In genomic region chr3:169478566-169479313, GRCh38 we compare ENCODE assay signal across 23 cellular contexts.
A peak's percentile ranks its signal among the peaks of the same experiment; 100 is the strongest.
DNase-seq lines count a peak whose midpoint lies in the region; ATAC-seq and TF ChIP-seq lines count a peak whose summit lies in the region.
"Had no signal": no experiment of that assay in that cellular context is flagged by ENCODE, and none has a peak within 500 bp of the region (broad histone marks: within the 10 kb centered on the region; RNA-seq: fewer than 3 reads in every experiment).

No MANE protein-coding gene starts in this region.

- intact Hi-C loops in activated CD8-positive, alpha-beta T cell treated with anti-CD3 and anti-CD28 coated beads for 36 hours (cut with micrococcal nuclease), result no loop called here

- H3K4me3 Mint-ChIP-seq in activated CD8-positive, alpha-beta T cell treated with anti-CD3 and anti-CD28 coated beads for 36 hours, result no peak overlapping the region
- H3K4me3 Mint-ChIP-seq: CD4-positive, alpha-beta memory T cell; mesothelial cell of epicardium; nephron had no signal

- no peaks in the 10 kb centered on the region for H3K36me3 Mint-ChIP-seq in activated CD8-positive, alpha-beta T cell treated with anti-CD3 and anti-CD28 coated beads for 36 hours (ENCODE audit: low read depth)
- H3K36me3 Mint-ChIP-seq: CD4-positive, alpha-beta memory T cell had no signal

- no peak for TF ChIP-seq CTCF in RWPE1 (conservative IDR thresholded peaks at IDR 0.05; ENCODE audit: low read depth)
- TF ChIP-seq CTCF in activated CD8-positive, alpha-beta T cell treated with anti-CD3 and anti-CD28 coated beads for 36 hours (IDR thresholded peaks at IDR 0.05), result no peak

- POLR2A ChIA-PET in RWPE1 (lab: Yijun Ruan, JAX; ENCODE audit: low non-redundant PET), result no interaction called here
- POLR2A ChIA-PET in activated CD8-positive, alpha-beta T cell treated with anti-CD3 and anti-CD28 coated beads for 36 hours (lab: Charles Lee), result no interaction called here

- no peak overlapping the region for H3K27ac ChIP-seq in RWPE1
- H3K27ac ChIP-seq: prostate gland, uterus had no signal

- H3K9me3 Mint-ChIP-seq in activated CD8-positive, alpha-beta T cell treated with anti-CD3 and anti-CD28 coated beads for 36 hours, result no peaks in the 10 kb centered on the region
- H3K9me3 Mint-ChIP-seq: mesothelial cell of epicardium had no signal

- peak; percentile 28 for DNase-seq in ELR (ENCODE audit: low read depth)
- peak; percentile 49 for DNase-seq in RWPE1 (ENCODE audit: low spot score)
- peak; percentile 20 for DNase-seq in pulmonary artery endothelial cell (ENCODE audit: low read depth, low spot score)
- no peak for DNase-seq in central memory CD4-positive, alpha-beta T cell
- DNase-seq in activated CD8-positive, alpha-beta T cell treated with anti-CD3 and anti-CD28 coated beads for 36 hours, result no peak
- DNase-seq in DMS53 (lab: John Stamatoyannopoulos, UW), result no peak
- DNase-seq: activated CD4-positive, alpha-beta T cell treated with anti-CD3 and anti-CD28 coated beads, Interleukin-2, amount 50 U/mL, for 1 hour; activated gamma-delta T cell treated with Interleukin-2 at 50 U/mL for 16 hours; activated T-cell treated with anti-CD3 and anti-CD28 coated beads for 4 hours; amniotic stem cell; CD4-positive, alpha-beta memory T cell; DND-41; kidney glomerular epithelial cell; NCI-H1436; NCI-H2171; SIG-M5; stimulated activated CD8-positive, alpha-beta memory T cell treated with anti-CD3 and anti-CD28 coated beads, Interleukin-4, amount 100 ng/mL, for 48 hours; uterus had no signal

- H3K27me3 Mint-ChIP-seq in activated CD8-positive, alpha-beta T cell treated with anti-CD3 and anti-CD28 coated beads for 36 hours, result no peaks in the 10 kb centered on the region

- H3K27ac Mint-ChIP-seq in activated CD8-positive, alpha-beta T cell treated with anti-CD3 and anti-CD28 coated beads for 36 hours, result no peak overlapping the region
- H3K27ac Mint-ChIP-seq: mesothelial cell of epicardium, nephron had no signal

- H3K4me1 Mint-ChIP-seq in activated CD8-positive, alpha-beta T cell treated with anti-CD3 and anti-CD28 coated beads for 36 hours (ENCODE audit: low read depth), result no peaks in the 10 kb centered on the region
- H3K4me1 Mint-ChIP-seq: CD4-positive, alpha-beta memory T cell; nephron had no signal

- ATAC-seq in esophagus mucosa (peak; percentile 80), GM21786 (IDR thresholded peaks at IDR 0.05; ENCODE audit: unreplicated experiment) (no peak)
- ATAC-seq in activated CD8-positive, alpha-beta T cell treated with anti-CD3 and anti-CD28 coated beads for 36 hours, result no peak

- CTCF ChIA-PET in RWPE1 (lab: Yijun Ruan, JAX), result no interaction called here
- CTCF ChIA-PET in activated CD8-positive, alpha-beta T cell treated with anti-CD3 and anti-CD28 coated beads for 36 hours (lab: Charles Lee), result no interaction called here

Comparison
In these comparisons a context has a peak if more than half of its experiments do, and no peak if none do; other contexts are left out.
1. DNase-seq: peak in ELR (single experiment), RWPE1 (single experiment) and pulmonary artery endothelial cell (single experiment); none in central memory CD4-positive, alpha-beta T cell (single experiment), activated CD8-positive, alpha-beta T cell treated with anti-CD3 and anti-CD28 coated beads for 36 hours (single experiment) and DMS53 (single experiment).